In the genomic region with DNA sequence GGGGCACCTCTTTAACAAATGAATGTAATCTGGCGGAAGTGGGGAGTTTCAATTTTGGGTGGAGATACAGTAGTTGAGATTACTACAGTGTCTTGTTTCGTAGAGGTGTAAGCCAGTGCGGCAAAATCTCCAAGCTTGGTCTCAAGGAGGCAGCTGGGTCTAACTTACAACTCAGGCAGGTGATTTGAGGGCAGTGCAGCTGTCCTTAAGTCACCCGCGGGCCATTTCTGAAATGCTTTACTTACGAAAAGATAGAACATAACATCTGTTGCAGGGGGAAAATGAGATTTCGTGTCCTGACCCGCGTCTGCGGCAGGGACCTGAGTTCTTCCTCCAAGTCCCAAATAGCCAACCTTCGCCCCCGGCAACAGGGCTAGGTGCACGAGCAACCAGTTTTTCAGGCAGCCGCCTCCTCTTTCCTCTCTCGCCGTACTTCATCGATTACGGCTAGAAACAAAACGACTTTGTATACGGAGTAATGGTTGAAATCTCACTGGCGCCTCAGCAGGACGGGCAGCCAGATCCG, we compare ENCODE assay signal across 8 cellular contexts. TPM values are rescaled to one million over a fixed set of nuclear protein-coding genes. Genes with fewer than 3 reads are reported as not detected.
A peak's percentile ranks its signal among the peaks of the same experiment; 100 is the strongest.
DNase-seq lines count a peak whose midpoint lies in the region; ATAC-seq and TF ChIP-seq lines count a peak whose summit lies in the region.

No MANE protein-coding gene starts in this region.

- H3K36me3 ChIP-seq in colonic mucosa (no peaks in the 10 kb centered on the region), transverse colon (no peaks in the 10 kb centered on the region)

- no peak for TF ChIP-seq CTCF in CD4-positive, alpha-beta T cell (IDR thresholded peaks at IDR 0.05)
- TF ChIP-seq CTCF in colonic mucosa (IDR thresholded peaks at IDR 0.05) = no peak
- TF ChIP-seq CTCF in transverse colon (IDR thresholded peaks at IDR 0.05) = no peak

- H3K9me3 Mint-ChIP-seq in CD4-positive, alpha-beta T cell = no peaks in the 10 kb centered on the region
- no peaks in the 10 kb centered on the region for H3K9me3 Mint-ChIP-seq in memory B cell

- intact Hi-C loops in CD4-positive, alpha-beta T cell (cut with DNase I, micrococcal nuclease) = loop anchor here (2.0 to 10.0 kb wide), 7 partner anchors 139 to 688 kb away; a partner anchor contains a TSS
- intact Hi-C loops in colonic mucosa (cut with DNase I) (no loop called here), transverse colon (cut with DNase I; ENCODE audit: low total_unique reads) (no loop called here)

- H3K4me3 ChIP-seq in colonic mucosa = peak overlapping the region; percentile 75
- H3K4me3 ChIP-seq in transverse colon = peak overlapping the region; percentile 64 to 100 (median 90)

- in situ Hi-C loops in transverse colon (cut with MboI; ENCODE audit: low pct_ligation_motif_present in 1 of 4, low pct_unique_long_range_greater_than_20kb in 1 of 4, low sequenced_read_pairs in 3 of 4) = no loop called here

- DNase-seq in CD4-positive, alpha-beta T cell = peak in 3 of 10 experiments; percentile 4 to 7 (median 5)
- peak; percentile 62 for DNase-seq in NOMO-1 treated with DMSO at 0.1 percent for 48 hours (lab: John Stamatoyannopoulos, UW; ENCODE audit: unreplicated experiment)
- DNase-seq in colonic mucosa = peak; percentile 63
- DNase-seq in memory B cell (ENCODE audit: low spot score in 2 of 2) = no peak
- peak; percentile 58 for DNase-seq in transverse colon
- DNase-seq in effector CD4-positive, alpha-beta T cell = no peak

- peak overlapping the region; percentile 91 for H3K4me3 Mint-ChIP-seq in CD4-positive, alpha-beta T cell
- peak overlapping the region; percentile 94 for H3K4me3 Mint-ChIP-seq in memory B cell

- POLR2A ChIA-PET in CD4-positive, alpha-beta T cell (lab: Charles Lee) = interaction anchor here (0.5 to 1.9 kb wide), 7 partner anchors 13 to 399 kb away, joined by 3 to 7 read pairs (median 3); a partner anchor contains a TSS

- peak overlapping the region; percentile 64 to 87 for H3K9ac ChIP-seq in colonic mucosa (ENCODE audit: low read depth in 2 of 2, low read length in 2 of 2)

- H3K27me3 Mint-ChIP-seq in CD4-positive, alpha-beta T cell = no peaks in the 10 kb centered on the region
- no peaks in the 10 kb centered on the region for H3K27me3 Mint-ChIP-seq in memory B cell

- H3K27me3 ChIP-seq in CD4-positive, alpha-beta T cell (ENCODE audit: control insufficient read depth, insufficient read depth, low read length) = no peaks in the 10 kb centered on the region
- H3K27me3 ChIP-seq in colonic mucosa = no peaks in the 10 kb centered on the region
- H3K27me3 ChIP-seq in transverse colon = no peaks in the 10 kb centered on the region

- peak overlapping the region; percentile 87 for H3K27ac ChIP-seq in CD4-positive, alpha-beta T cell (ENCODE audit: low read depth, low read length)
- peak overlapping the region; percentile 93 for H3K27ac ChIP-seq in colonic mucosa
- peak overlapping the region; percentile 94 to 100 (median 99) for H3K27ac ChIP-seq in transverse colon

- H3K4me1 ChIP-seq in colonic mucosa (peaks cover 7% of the 10 kb centered on the region), transverse colon (peaks cover 4 to 21% (median 14%) of the 10 kb centered on the region in 4 donors)

- CTCF ChIA-PET in CD4-positive, alpha-beta T cell (lab: Charles Lee) = interaction anchor here (0.7 to 1.0 kb wide), 2 partner anchors 9 to 37 kb away, joined by 3 to 4 read pairs; no protein-coding TSS in a partner anchor

- TF ChIP-seq EP300 in transverse colon (IDR thresholded peaks at IDR 0.05; ENCODE audit: low read depth) = no peak

- 2 to 9% methylated on average over 8 to 23 of the region's 23 CpGs for WGBS in transverse colon (ENCODE audit: low coverage in 1 of 2), 2 donors

- peak overlapping the region; percentile 97 for H3K27ac Mint-ChIP-seq in CD4-positive, alpha-beta T cell
- peak overlapping the region; percentile 94 for H3K27ac Mint-ChIP-seq in memory B cell

- no peaks in the 10 kb centered on the region for H3K9me3 ChIP-seq in CD4-positive, alpha-beta T cell (ENCODE audit: control insufficient read depth, low read length)
- H3K9me3 ChIP-seq in colonic mucosa = no peaks in the 10 kb centered on the region
- no peaks in the 10 kb centered on the region for H3K9me3 ChIP-seq in transverse colon

- H3K36me3 Mint-ChIP-seq in CD4-positive, alpha-beta T cell (ENCODE audit: low read depth) = peaks cover 20% of the 10 kb centered on the region
- no peaks in the 10 kb centered on the region for H3K36me3 Mint-ChIP-seq in memory B cell

- H3K4me1 Mint-ChIP-seq in CD4-positive, alpha-beta T cell (ENCODE audit: low read depth) = peaks cover 29% of the 10 kb centered on the region
- H3K4me1 Mint-ChIP-seq in memory B cell = peaks cover 11% of the 10 kb centered on the region

- TF ChIP-seq POLR2A in transverse colon (IDR thresholded peaks at IDR 0.05) = no peak

- peak; percentile 30 for ATAC-seq in CD4-positive, alpha-beta T cell (ENCODE audit: poor library complexity)
- peak; percentile 41 for ATAC-seq in GM18873 (IDR thresholded peaks at IDR 0.05; ENCODE audit: low FRiP score, unreplicated experiment)
- peak; percentile 35 for ATAC-seq in HG03045 (IDR thresholded peaks at IDR 0.05; ENCODE audit: unreplicated experiment)
- peak; percentile 15 for ATAC-seq in memory B cell (ENCODE audit: low read depth)

RNA-seq across cellular contexts. Expression of a gene that starts 0.5 kb away (rescaled TPM):
- 1 to 10 TPM; 3.0 to 4.6 TPM for total RNA-seq in CD4-positive, alpha-beta T cell
- 1 to 10 TPM; 6.3 to 8.0 TPM for total RNA-seq in colonic mucosa
- 10 to 100 TPM in 1 of 4 donors, 1 to 10 TPM in 3; 5.7 to 33.8 (median 6.7) TPM for total RNA-seq in transverse colon

RNA-seq across cellular contexts. Expression of a gene that starts 18.4 kb away (rescaled TPM):
- total RNA-seq in CD4-positive, alpha-beta T cell = not detected
- total RNA-seq in colonic mucosa (under 1 TPM in 1 of 2 donors, not detected in 1; 0.10 TPM), transverse colon (not detected)

RNA-seq across cellular contexts. Expression of a gene that starts 49.0 kb away (rescaled TPM):
- total RNA-seq in CD4-positive, alpha-beta T cell = not detected
- under 1 TPM; 0.05 to 0.11 TPM for total RNA-seq in colonic mucosa
- total RNA-seq in transverse colon = under 1 TPM in 2 of 4 donors, not detected in 2; 0.14 to 0.16 TPM

Comparison
In these comparisons a context has a peak if more than half of its experiments do, and no peak if none do; other contexts are left out.
1. DNase-seq: peak in NOMO-1 treated with DMSO at 0.1 percent for 48 hours (single experiment), colonic mucosa (single experiment) and transverse colon (single experiment); none in memory B cell (0 of 2) and effector CD4-positive, alpha-beta T cell (single experiment).
2. intact Hi-C loops: an anchor here in CD4-positive, alpha-beta T cell (2.0 to 10.0 kb wide); none called in colonic mucosa and transverse colon.
3. Peak in every context shown above with its lines, with median percentiles within 50 percentile points of each other: ATAC-seq and H3K27ac ChIP-seq.